8 cellular contexts compared by ENCODE assay signal in genomic region chr6:32933661-32934085, GRCh38. TPM values are rescaled to one million over a fixed set of nuclear protein-coding genes. Genes with fewer than 3 reads are reported as not detected.
A peak's percentile ranks its signal among the peaks of the same experiment; 100 is the strongest.
DNase-seq lines count a peak whose midpoint lies in the region; ATAC-seq and TF ChIP-seq lines count a peak whose summit lies in the region.

No MANE protein-coding gene starts in this region.

- H3K4me1 ChIP-seq in MM.1S (ENCODE audit: low read length) (no peaks in the 10 kb centered on the region), left ventricle myocardium inferior (no peaks in the 10 kb centered on the region)

- H3K9ac ChIP-seq in MM.1S (ENCODE audit: low read length): no peak overlapping the region

- no peak for ATAC-seq in GM21576 (IDR thresholded peaks at IDR 0.05; ENCODE audit: unreplicated experiment)

- H3K27me3 ChIP-seq in MM.1S (replicated peaks; ENCODE audit: insufficient read depth, low read length): no peaks in the 10 kb centered on the region
- peaks cover 4% of the 10 kb centered on the region for H3K27me3 ChIP-seq in left ventricle myocardium inferior (ENCODE audit: low read depth)

- H3K4me3 ChIP-seq in MM.1S (ENCODE audit: low read length) (no peak overlapping the region), left ventricle myocardium inferior (no peak overlapping the region), retinal pigment epithelial cell (ENCODE audit: low read length) (no peak overlapping the region)

- H2AFZ ChIP-seq in MM.1S (ENCODE audit: low read length): no peak overlapping the region

- H3K79me2 ChIP-seq in MM.1S (ENCODE audit: low read length): no peaks in the 10 kb centered on the region

- H3K36me3 ChIP-seq in MM.1S (replicated peaks; ENCODE audit: insufficient read depth, low read length): no peaks in the 10 kb centered on the region
- no peaks in the 10 kb centered on the region for H3K36me3 ChIP-seq in left ventricle myocardium inferior

- H3F3A ChIP-seq in MM.1S (ENCODE audit: insufficient read depth, low read length): no peaks in the 10 kb centered on the region

- H3K9me3 ChIP-seq in MM.1S (replicated peaks; ENCODE audit: insufficient read depth, low read length) (no peaks in the 10 kb centered on the region), left ventricle myocardium inferior (replicated peaks) (no peaks in the 10 kb centered on the region)

- intact Hi-C loops in left ventricle myocardium inferior (cut with micrococcal nuclease): loop anchor here (5.0 kb wide), 1 partner anchor 54 kb away; no protein-coding TSS in a partner anchor

- peak; percentile 82 for DNase-seq in ELR (ENCODE audit: low read depth)
- DNase-seq in MM.1S: peak; percentile 64
- peak; percentile 45 to 74 (median 65) for DNase-seq in T-helper 1 cell
- peak; percentile 60 for DNase-seq in amniotic epithelial cell (ENCODE audit: low read depth)
- peak; percentile 78 for DNase-seq in left ventricle myocardium inferior
- peak; percentile 23 for DNase-seq in retinal pigment epithelial cell (ENCODE audit: low read depth)
- no peak for DNase-seq in GM19240 (ENCODE audit: insufficient read length, low spot score)

- peak; percentile 83 for TF ChIP-seq CTCF in MM.1S (IDR thresholded peaks at IDR 0.05; ENCODE audit: low read length)
- TF ChIP-seq CTCF in left ventricle myocardium inferior (IDR thresholded peaks at IDR 0.05; ENCODE audit: borderline replicate concordance): peak; percentile 89
- TF ChIP-seq CTCF in retinal pigment epithelial cell (conservative IDR thresholded peaks at IDR 0.05; ENCODE audit: low read depth, low read length): peak; percentile 83

- H4K20me1 ChIP-seq in MM.1S (ENCODE audit: insufficient read depth, low read length): no peaks in the 10 kb centered on the region

- no peaks in the 10 kb centered on the region for H3K9me2 ChIP-seq in MM.1S (replicated peaks; ENCODE audit: insufficient read depth, low read length)

- no peak overlapping the region for H3K27ac ChIP-seq in MM.1S (ENCODE audit: low read length)
- H3K27ac ChIP-seq in left ventricle myocardium inferior (replicated peaks): no peak overlapping the region

- H3K4me2 ChIP-seq in MM.1S (ENCODE audit: low read depth, low read length): no peak overlapping the region

RNA-seq across cellular contexts. Expression of gene HLA-DMB, which starts 7.2 kb away (rescaled TPM):
- total RNA-seq in left ventricle myocardium inferior: 9.1 TPM

RNA-seq across cellular contexts. Expression of gene HLA-DMA, which starts 19.2 kb away (rescaled TPM):
- total RNA-seq in left ventricle myocardium inferior: 15.8 TPM

RNA-seq across cellular contexts. Expression of gene BRD2, which starts 34.7 kb away (rescaled TPM):
- 63.4 TPM for total RNA-seq in left ventricle myocardium inferior
